Comparison of ENCODE assay signal across 1 cellular context in the genomic region with DNA sequence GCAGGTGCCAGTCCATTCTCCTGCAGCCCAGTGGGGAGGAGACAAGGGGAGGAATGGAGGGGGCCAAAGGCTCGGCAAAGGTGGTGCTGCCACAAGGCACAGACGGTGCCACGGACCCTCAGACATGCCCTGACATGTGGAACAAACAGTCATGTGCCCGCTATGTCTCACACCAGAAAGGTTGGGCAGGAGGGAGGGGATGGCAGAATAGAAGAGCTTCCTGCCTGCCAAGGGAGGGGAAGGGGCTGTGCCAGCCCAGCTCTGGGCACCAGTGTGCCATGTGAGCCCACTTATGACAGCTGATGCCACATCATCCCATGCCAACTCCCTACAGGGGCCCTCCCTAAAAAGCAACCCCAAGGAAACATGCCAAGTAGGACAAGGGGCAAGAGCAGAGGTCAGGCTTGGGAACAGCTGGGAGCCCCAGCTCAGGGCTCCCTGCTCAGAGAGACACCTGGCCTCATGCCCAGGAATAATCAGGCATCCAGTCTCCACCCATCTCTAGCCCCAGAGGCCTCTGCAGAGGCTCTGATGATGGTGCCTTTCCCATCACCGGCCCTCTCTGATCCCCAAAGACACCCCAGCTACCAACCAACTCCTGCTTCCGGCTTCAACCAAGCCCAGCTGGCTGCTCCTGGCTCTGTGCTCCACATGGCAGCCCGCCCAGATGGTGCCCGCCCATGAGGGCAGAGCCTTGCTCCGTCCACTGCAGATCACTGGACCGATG.
TF ChIP-seq lines count a peak whose summit lies in the region.

No MANE protein-coding gene starts in this region.

TF ChIP-seq in H1, 55 proteins besides CTCF, POLR2A, EP300 and RAD21:
- no peak for TF ChIP-seq SRF (IDR thresholded peaks at IDR 0.05; ENCODE audit: low read depth, low read length)
